Comparison of ENCODE assay signal across 1 cellular context in the genomic region with DNA sequence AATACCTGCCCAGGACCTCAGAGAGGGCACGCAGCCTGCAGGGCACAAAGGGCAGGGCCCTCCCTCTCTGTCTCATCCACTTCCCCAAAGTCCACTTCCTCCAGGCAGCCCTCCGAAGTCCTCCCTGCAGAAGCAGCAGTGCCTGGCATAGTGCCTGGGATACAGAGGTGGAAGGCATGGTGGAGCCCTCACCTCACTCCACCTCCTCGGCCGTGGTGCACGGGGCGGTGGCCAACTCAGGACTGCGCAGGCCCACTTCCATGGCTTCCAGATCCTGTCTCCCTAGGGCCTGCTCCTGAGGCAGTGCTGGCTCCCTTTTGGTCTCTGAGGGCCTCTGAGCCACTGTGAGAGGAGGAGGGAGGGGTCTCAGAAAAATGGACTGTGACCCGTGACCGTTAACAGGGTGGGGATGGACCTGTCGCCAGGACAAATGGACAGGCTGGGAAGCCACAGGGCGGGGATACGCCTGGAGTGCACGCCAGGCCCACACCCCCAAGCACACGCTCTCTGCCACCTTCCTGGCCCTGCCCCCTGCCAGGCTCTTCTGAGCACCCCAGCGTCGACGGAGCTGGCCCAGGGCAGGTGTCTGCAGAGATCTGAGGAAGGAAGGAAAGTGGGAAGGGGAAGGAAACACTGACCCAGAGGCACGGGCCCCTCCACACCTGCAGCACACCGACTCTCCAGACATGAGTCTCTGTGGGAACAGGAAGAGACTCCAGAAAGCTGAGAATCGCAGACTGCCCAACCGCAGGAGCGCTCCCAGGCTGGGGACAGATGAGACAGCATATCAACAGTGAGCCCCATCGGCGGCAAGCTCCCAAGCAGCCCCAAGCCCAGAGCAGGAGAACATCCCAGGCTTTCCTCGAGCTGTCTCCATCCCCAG.
A peak's percentile ranks its signal among the peaks of the same experiment; 100 is the strongest.
TF ChIP-seq lines count a peak whose summit lies in the region.

No MANE protein-coding gene starts in this region.

TF ChIP-seq in HepG2, 621 proteins besides CTCF, POLR2A, EP300 and RAD21 (continued from another document and continues in another):
- TF ChIP-seq BRD4 (CRISPR knock-in tag; IDR thresholded peaks at IDR 0.05) = 0 out of 2 replicates have a peak, but pooled peaks have one; percentile 26
- TF ChIP-seq, protein P1, sequence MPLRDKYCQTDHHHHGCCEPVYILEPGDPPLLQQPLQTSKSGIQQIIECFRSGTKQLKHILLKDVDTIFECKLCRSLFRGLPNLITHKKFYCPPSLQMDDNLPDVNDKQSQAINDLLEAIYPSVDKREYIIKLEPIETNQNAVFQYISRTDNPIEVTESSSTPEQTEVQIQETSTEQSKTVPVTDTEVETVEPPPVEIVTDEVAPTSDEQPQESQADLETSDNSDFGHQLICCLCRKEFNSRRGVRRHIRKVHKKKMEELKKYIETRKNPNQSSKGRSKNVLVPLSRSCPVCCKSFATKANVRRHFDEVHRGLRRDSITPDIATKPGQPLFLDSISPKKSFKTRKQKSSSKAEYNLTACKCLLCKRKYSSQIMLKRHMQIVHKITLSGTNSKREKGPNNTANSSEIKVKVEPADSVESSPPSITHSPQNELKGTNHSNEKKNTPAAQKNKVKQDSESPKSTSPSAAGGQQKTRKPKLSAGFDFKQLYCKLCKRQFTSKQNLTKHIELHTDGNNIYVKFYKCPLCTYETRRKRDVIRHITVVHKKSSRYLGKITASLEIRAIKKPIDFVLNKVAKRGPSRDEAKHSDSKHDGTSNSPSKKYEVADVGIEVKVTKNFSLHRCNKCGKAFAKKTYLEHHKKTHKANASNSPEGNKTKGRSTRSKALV (CRISPR knock-in tag; IDR thresholded peaks at IDR 0.05) = 0 out of 2 replicates have a peak, but pooled peaks have one; percentile 41
- TF ChIP-seq SNAPC2 (CRISPR knock-in tag; IDR thresholded peaks at IDR 0.05) = peak; percentile 62; the same call in 1 of the 2 replicates
- TF ChIP-seq MXD4 (CRISPR knock-in tag; IDR thresholded peaks at IDR 0.05) = 0 out of 2 replicates have a peak, but pooled peaks have one; percentile 36
- TF ChIP-seq, protein P2, sequence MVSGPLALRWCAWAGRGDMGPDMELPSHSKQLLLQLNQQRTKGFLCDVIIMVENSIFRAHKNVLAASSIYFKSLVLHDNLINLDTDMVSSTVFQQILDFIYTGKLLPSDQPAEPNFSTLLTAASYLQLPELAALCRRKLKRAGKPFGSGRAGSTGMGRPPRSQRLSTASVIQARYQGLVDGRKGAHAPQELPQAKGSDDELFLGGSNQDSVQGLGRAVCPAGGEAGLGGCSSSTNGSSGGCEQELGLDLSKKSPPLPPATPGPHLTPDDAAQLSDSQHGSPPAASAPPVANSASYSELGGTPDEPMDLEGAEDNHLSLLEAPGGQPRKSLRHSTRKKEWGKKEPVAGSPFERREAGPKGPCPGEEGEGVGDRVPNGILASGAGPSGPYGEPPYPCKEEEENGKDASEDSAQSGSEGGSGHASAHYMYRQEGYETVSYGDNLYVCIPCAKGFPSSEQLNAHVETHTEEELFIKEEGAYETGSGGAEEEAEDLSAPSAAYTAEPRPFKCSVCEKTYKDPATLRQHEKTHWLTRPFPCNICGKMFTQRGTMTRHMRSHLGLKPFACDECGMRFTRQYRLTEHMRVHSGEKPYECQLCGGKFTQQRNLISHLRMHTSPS (CRISPR knock-in tag; IDR thresholded peaks at IDR 0.05; ENCODE audit: low read depth) = 0 out of 2 replicates have a peak, but pooled peaks have one; percentile 2
- TF ChIP-seq ZBTB34 (CRISPR knock-in tag; IDR thresholded peaks at IDR 0.05) = peak; percentile 53; the same call in 1 of the 2 replicates
- TF ChIP-seq, protein P3, sequence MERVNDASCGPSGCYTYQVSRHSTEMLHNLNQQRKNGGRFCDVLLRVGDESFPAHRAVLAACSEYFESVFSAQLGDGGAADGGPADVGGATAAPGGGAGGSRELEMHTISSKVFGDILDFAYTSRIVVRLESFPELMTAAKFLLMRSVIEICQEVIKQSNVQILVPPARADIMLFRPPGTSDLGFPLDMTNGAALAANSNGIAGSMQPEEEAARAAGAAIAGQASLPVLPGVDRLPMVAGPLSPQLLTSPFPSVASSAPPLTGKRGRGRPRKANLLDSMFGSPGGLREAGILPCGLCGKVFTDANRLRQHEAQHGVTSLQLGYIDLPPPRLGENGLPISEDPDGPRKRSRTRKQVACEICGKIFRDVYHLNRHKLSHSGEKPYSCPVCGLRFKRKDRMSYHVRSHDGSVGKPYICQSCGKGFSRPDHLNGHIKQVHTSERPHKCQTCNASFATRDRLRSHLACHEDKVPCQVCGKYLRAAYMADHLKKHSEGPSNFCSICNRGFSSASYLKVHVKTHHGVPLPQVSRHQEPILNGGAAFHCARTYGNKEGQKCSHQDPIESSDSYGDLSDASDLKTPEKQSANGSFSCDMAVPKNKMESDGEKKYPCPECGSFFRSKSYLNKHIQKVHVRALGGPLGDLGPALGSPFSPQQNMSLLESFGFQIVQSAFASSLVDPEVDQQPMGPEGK (CRISPR knock-in tag; IDR thresholded peaks at IDR 0.05) = peak; percentile 45; the same call in 1 of the 2 replicates
- TF ChIP-seq GABPB1 (CRISPR knock-in tag; IDR thresholded peaks at IDR 0.05) = peak; percentile 39; the same call in 1 of the 2 replicates
- no peak for TF ChIP-seq NONO (IDR thresholded peaks at IDR 0.05)
- TF ChIP-seq NONO (CRISPR knock-in tag; conservative IDR thresholded peaks at IDR 0.05) = peak; percentile 70; the same call in 1 of the 2 replicates
- peak; percentile 77 for TF ChIP-seq HNF4A (CRISPR knock-in tag; IDR thresholded peaks at IDR 0.05)
- TF ChIP-seq, protein P4, sequence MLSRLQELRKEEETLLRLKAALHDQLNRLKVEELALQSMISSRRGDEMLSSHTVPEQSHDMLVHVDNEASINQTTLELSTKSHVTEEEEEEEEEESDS (CRISPR knock-in tag; IDR thresholded peaks at IDR 0.05; ENCODE audit: borderline replicate concordance) = no peak
- peak; percentile 49; the same call in 1 of the 2 replicates for TF ChIP-seq NFKB2 (CRISPR knock-in tag; IDR thresholded peaks at IDR 0.05; ENCODE audit: borderline replicate concordance)
- 0 out of 2 replicates have a peak, but pooled peaks have one; percentile 26 for TF ChIP-seq ZNF296 (CRISPR knock-in tag; conservative IDR thresholded peaks at IDR 0.05)
- peak; percentile 87 for TF ChIP-seq ZNF687 (CRISPR knock-in tag; IDR thresholded peaks at IDR 0.05)
- 0 out of 2 replicates have a peak, but pooled peaks have one; percentile 36 for TF ChIP-seq ZNF556 (CRISPR knock-in tag; IDR thresholded peaks at IDR 0.05; ENCODE audit: borderline replicate concordance)
- TF ChIP-seq, protein P5, sequence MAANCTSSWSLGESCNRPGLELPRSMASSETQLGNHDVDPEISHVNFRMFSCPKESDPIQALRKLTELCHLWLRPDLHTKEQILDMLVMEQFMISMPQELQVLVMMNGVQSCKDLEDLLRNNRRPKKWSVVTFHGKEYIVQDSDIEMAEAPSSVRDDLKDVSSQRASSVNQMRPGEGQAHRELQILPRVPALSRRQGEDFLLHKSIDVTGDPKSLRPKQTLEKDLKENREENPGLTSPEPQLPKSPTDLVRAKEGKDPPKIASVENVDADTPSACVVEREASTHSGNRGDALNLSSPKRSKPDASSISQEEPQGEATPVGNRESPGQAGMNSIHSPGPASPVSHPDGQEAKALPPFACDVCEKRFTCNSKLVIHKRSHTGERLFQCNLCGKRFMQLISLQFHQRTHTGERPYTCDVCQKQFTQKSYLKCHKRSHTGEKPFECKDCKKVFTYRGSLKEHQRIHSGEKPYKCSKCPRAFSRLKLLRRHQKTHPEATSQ (CRISPR knock-in tag; IDR thresholded peaks at IDR 0.05; ENCODE audit: borderline replicate concordance) = no peak
- TF ChIP-seq, protein P6, sequence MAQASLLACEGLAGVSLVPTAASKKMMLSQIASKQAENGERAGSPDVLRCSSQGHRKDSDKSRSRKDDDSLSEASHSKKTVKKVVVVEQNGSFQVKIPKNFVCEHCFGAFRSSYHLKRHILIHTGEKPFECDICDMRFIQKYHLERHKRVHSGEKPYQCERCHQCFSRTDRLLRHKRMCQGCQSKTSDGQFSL (CRISPR knock-in tag; IDR thresholded peaks at IDR 0.05) = peak; percentile 60; the same call in 1 of the 2 replicates
- TF ChIP-seq TAF1 (CRISPR knock-in tag; IDR thresholded peaks at IDR 0.05) = 0 out of 2 replicates have a peak, but pooled peaks have one; percentile 40
- TF ChIP-seq HNF1A (IDR thresholded peaks at IDR 0.05; ENCODE audit: low read depth) = no peak
- TF ChIP-seq HNF1A (CRISPR knock-in tag; IDR thresholded peaks at IDR 0.05; ENCODE audit: borderline replicate concordance) = peak; percentile 41; the same call in 1 of the 2 replicates
- TF ChIP-seq ZNF136 (CRISPR knock-in tag; IDR thresholded peaks at IDR 0.05; ENCODE audit: low read depth) = 0 out of 2 replicates have a peak, but pooled peaks have one; percentile 33
- TF ChIP-seq MXI1 (IDR thresholded peaks at IDR 0.05; ENCODE audit: borderline replicate concordance, low read depth, low read length) = peak; percentile 62; the same call in 1 of the 3 replicates
- TF ChIP-seq NR2F6 (IDR thresholded peaks at IDR 0.05) = no peak
- TF ChIP-seq NR2F6 (CRISPR knock-in tag; IDR thresholded peaks at IDR 0.05) = no peak
- TF ChIP-seq, protein P7, sequence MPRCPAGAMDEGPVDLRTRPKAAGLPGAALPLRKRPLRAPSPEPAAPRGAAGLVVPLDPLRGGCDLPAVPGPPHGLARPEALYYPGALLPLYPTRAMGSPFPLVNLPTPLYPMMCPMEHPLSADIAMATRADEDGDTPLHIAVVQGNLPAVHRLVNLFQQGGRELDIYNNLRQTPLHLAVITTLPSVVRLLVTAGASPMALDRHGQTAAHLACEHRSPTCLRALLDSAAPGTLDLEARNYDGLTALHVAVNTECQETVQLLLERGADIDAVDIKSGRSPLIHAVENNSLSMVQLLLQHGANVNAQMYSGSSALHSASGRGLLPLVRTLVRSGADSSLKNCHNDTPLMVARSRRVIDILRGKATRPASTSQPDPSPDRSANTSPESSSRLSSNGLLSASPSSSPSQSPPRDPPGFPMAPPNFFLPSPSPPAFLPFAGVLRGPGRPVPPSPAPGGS (CRISPR knock-in tag; IDR thresholded peaks at IDR 0.05) = 0 out of 2 replicates have a peak, but pooled peaks have one; percentile 51
- TF ChIP-seq ZC3H13 (CRISPR knock-in tag; IDR thresholded peaks at IDR 0.05) = no peak
- TF ChIP-seq MEF2D (CRISPR knock-in tag; IDR thresholded peaks at IDR 0.05) = 0 out of 2 replicates have a peak, but pooled peaks have one; percentile 55
- peak; percentile 55 for TF ChIP-seq IKZF4 (CRISPR knock-in tag; IDR thresholded peaks at IDR 0.05; ENCODE audit: borderline replicate concordance, low read depth, not compliant biosample characterization)
- peak; percentile 93 for TF ChIP-seq HNRNPL (IDR thresholded peaks at IDR 0.05; ENCODE audit: low read depth, low read length)
